ENCODE assay signal across 15 cellular contexts in the genomic region with DNA sequence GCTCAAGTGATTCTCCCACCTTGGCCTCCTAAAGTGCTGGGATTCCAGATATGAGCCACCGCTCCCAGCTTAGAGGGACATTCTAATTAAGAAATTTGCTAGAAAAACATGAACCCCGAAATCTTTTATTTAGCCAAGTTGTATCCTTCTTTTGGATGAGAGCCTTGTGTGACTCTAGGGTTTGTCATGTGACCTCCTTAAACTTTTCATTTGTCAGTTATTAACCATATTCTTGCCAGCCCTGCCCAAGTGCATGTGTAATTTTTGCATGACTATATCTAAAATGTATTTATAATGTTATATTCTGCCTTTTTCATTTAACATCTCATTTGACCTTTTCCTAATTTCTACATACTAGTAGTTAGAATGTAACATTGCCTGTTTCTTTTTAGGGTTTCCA. TPM values are rescaled to one million over a fixed set of nuclear protein-coding genes. Genes with fewer than 3 reads are reported as not detected.
DNase-seq lines count a peak whose midpoint lies in the region; ATAC-seq lines count a peak whose summit lies in the region.
"Had no signal": no experiment of that assay in that cellular context is flagged by ENCODE, and none has a peak within 500 bp of the region (broad histone marks: within the 10 kb centered on the region; RNA-seq: fewer than 3 reads in every experiment).

No MANE protein-coding gene starts in this region.

- H3K79me2 ChIP-seq in GM23248 (ENCODE audit: insufficient read depth): peaks cover 51% of the 10 kb centered on the region
- H3K79me2 ChIP-seq: parathyroid adenoma had no signal

- H3K27ac Mint-ChIP-seq in activated T-helper 1 cell treated with anti-CD3 and anti-CD28 coated beads, Interleukin-12 subunit alpha, Interleukin-12 subunit beta, Interleukin-2, Interleukin-4 antibody, amounts not matched to agents 30 ng/mL and 10 ng/mL and 1 ng/mL, durations not matched to agents 14 hours and 24 hours and 36 hours: peak overlapping the region; percentile 25

- no peak overlapping the region for H2BK12ac ChIP-seq in mesenchymal stem cell (ENCODE audit: low read length in 2 of 2)

- H4K91ac ChIP-seq in mesenchymal stem cell (ENCODE audit: low read length): no peak overlapping the region

- H3K4me1 ChIP-seq in BLaER1 (peaks cover 26% of the 10 kb centered on the region), GM23248 (ENCODE audit: insufficient read depth) (peaks cover 55% of the 10 kb centered on the region), mesenchymal stem cell (ENCODE audit: control insufficient read depth, insufficient read depth, low read depth, low read length) (peaks cover 4% of the 10 kb centered on the region), right cardiac atrium (ENCODE audit: control insufficient read depth, insufficient read depth, low read length) (peaks cover 2% of the 10 kb centered on the region)
- H3K4me1 ChIP-seq: parathyroid adenoma had no signal

- 63 to 79% methylated on average over 2 of the region's 2 CpGs for whole genome bisulfite sequencing in GM23248 (ENCODE audit: low coverage in 1 of 2, low lambda C conversion rate in 2 of 2, missing lambda C conversion rate in 2 of 2), 2 experiments
- WGBS in mesenchymal stem cell: 100% methylated on average over 2 of the region's 2 CpGs
- WGBS in right cardiac atrium: 76% methylated on average over 2 of the region's 2 CpGs

- H3K4me2 ChIP-seq in BLaER1 (peak overlapping the region; percentile 81), GM23248 (ENCODE audit: unreplicated experiment) (peak overlapping the region; percentile 78), mesenchymal stem cell (ENCODE audit: low read length, poor library complexity, severe bottlenecking) (no peak overlapping the region)

- H3K79me1 ChIP-seq in mesenchymal stem cell (replicated peaks; ENCODE audit: low read length, poor library complexity, severe bottlenecking): peaks cover 15% of the 10 kb centered on the region

- H3K4me1 Mint-ChIP-seq in activated T-helper 1 cell treated with anti-CD3 and anti-CD28 coated beads, Interleukin-12 subunit alpha, Interleukin-12 subunit beta, Interleukin-2, Interleukin-4 antibody, amounts not matched to agents 30 ng/mL and 10 ng/mL and 1 ng/mL, durations not matched to agents 14 hours and 24 hours and 36 hours (ENCODE audit: low read depth): peaks cover 48% of the 10 kb centered on the region

- DNase-seq in GM23248 (peak; percentile 54), mesenchymal stem cell (no peak), right cardiac atrium (no peak), DMS79 treated with DMSO at 0.1 percent for 48 hours (lab: John Stamatoyannopoulos, UW) (no peak), sciatic nerve (ENCODE audit: low spot score) (no peak)
- no peak for DNase-seq in activated T-helper 1 cell treated with anti-CD3 and anti-CD28 coated beads, Interleukin-12 subunit alpha, Interleukin-12 subunit beta, Interleukin-2, Interleukin-4 antibody, amounts not matched to agents 30 ng/mL and 10 ng/mL and 1 ng/mL, durations not matched to agents 14 hours and 24 hours and 36 hours (ENCODE audit: low spot score)
- DNase-seq: dorsolateral prefrontal cortex, left colon, NCI-H1417, NCI-H526, substantia nigra had no signal

- H3K9me3 ChIP-seq in BLaER1 (no peaks in the 10 kb centered on the region), GM23248 (ENCODE audit: low read depth) (no peaks in the 10 kb centered on the region), mesenchymal stem cell (ENCODE audit: control insufficient read depth, low read length) (no peaks in the 10 kb centered on the region), right cardiac atrium (ENCODE audit: control insufficient read depth, low read length) (no peaks in the 10 kb centered on the region)

- no peaks in the 10 kb centered on the region for H3K9me2 ChIP-seq in GM23248 (ENCODE audit: insufficient read depth)

- no peak overlapping the region for H3K18ac ChIP-seq in mesenchymal stem cell (ENCODE audit: low read depth in 1 of 2, low read length in 2 of 2)

- H4K20me1 ChIP-seq in BLaER1: no peaks in the 10 kb centered on the region
- no peaks in the 10 kb centered on the region for H4K20me1 ChIP-seq in GM23248 (ENCODE audit: insufficient read depth)

- H2AK5ac ChIP-seq in mesenchymal stem cell (ENCODE audit: low read length, severe bottlenecking): no peak overlapping the region

- peaks cover 43% of the 10 kb centered on the region for H3K36me3 Mint-ChIP-seq in activated T-helper 1 cell treated with anti-CD3 and anti-CD28 coated beads, Interleukin-12 subunit alpha, Interleukin-12 subunit beta, Interleukin-2, Interleukin-4 antibody, amounts not matched to agents 30 ng/mL and 10 ng/mL and 1 ng/mL, durations not matched to agents 14 hours and 24 hours and 36 hours (ENCODE audit: low read depth)

- no peak overlapping the region for H3K4ac ChIP-seq in mesenchymal stem cell (ENCODE audit: low read depth in 1 of 2, low read length in 2 of 2)

- H3K9ac ChIP-seq in BLaER1 (0 out of 2 replicates have a peak overlapping the region, but pooled peaks have one; percentile 40), GM23248 (peak overlapping the region; percentile 41; the same call in 1 of the 2 replicates), mesenchymal stem cell (ENCODE audit: low read length) (peak overlapping the region; percentile 70)
- H3K9ac ChIP-seq: parathyroid adenoma had no signal

- no peak overlapping the region for H3K14ac ChIP-seq in mesenchymal stem cell (ENCODE audit: low read length in 2 of 2)

- H3K9me3 Mint-ChIP-seq in activated T-helper 1 cell treated with anti-CD3 and anti-CD28 coated beads, Interleukin-12 subunit alpha, Interleukin-12 subunit beta, Interleukin-2, Interleukin-4 antibody, amounts not matched to agents 30 ng/mL and 10 ng/mL and 1 ng/mL, durations not matched to agents 14 hours and 24 hours and 36 hours: no peaks in the 10 kb centered on the region

- ATAC-seq in GM18909 (IDR thresholded peaks at IDR 0.05; ENCODE audit: poor library complexity, unreplicated experiment) (no peak), right cardiac atrium (no peak), sciatic nerve (no peak)
- ATAC-seq: left colon, Right ventricle myocardium inferior had no signal

- H3K23ac ChIP-seq in mesenchymal stem cell (ENCODE audit: low read length in 2 of 2): no peak overlapping the region

- H2BK5ac ChIP-seq in mesenchymal stem cell (ENCODE audit: low read depth, low read length, poor library complexity, severe bottlenecking): no peak overlapping the region

- H2BK120ac ChIP-seq in mesenchymal stem cell (ENCODE audit: low read depth, low read length): no peak overlapping the region

- H3K4me3 ChIP-seq in BLaER1: peak overlapping the region; percentile 84
- peak overlapping the region; percentile 77 for H3K4me3 ChIP-seq in GM23248
- peak overlapping the region in 1 of 2 experiments; percentile 99 for H3K4me3 ChIP-seq in mesenchymal stem cell (ENCODE audit: insufficient read depth in 1 of 2, low read depth in 1 of 2, low read length in 2 of 2)
- H3K4me3 ChIP-seq in right cardiac atrium (ENCODE audit: low read length): no peak overlapping the region

- no peak overlapping the region for H2BK15ac ChIP-seq in mesenchymal stem cell (ENCODE audit: low read depth, poor library complexity, severe bottlenecking)

- H4K8ac ChIP-seq in mesenchymal stem cell (ENCODE audit: low read length): no peak overlapping the region

- H3K27me3 Mint-ChIP-seq in activated T-helper 1 cell treated with anti-CD3 and anti-CD28 coated beads, Interleukin-12 subunit alpha, Interleukin-12 subunit beta, Interleukin-2, Interleukin-4 antibody, amounts not matched to agents 30 ng/mL and 10 ng/mL and 1 ng/mL, durations not matched to agents 14 hours and 24 hours and 36 hours (ENCODE audit: insufficient read depth): peaks cover 5% of the 10 kb centered on the region

- peaks cover 40% of the 10 kb centered on the region for H3K36me3 ChIP-seq in BLaER1
- peaks cover 37% of the 10 kb centered on the region for H3K36me3 ChIP-seq in GM23248 (ENCODE audit: low read depth)
- H3K36me3 ChIP-seq in mesenchymal stem cell (ENCODE audit: control insufficient read depth in 1 of 2, insufficient read depth in 2 of 2, low read depth in 1 of 2, low read length in 2 of 2): peaks cover 6 to 47% of the 10 kb centered on the region in 2 experiments

- intact Hi-C loops in activated T-helper 1 cell treated with anti-CD3 and anti-CD28 coated beads, Interleukin-12 subunit alpha, Interleukin-12 subunit beta, Interleukin-2, Interleukin-4 antibody, amounts not matched to agents 30 ng/mL and 10 ng/mL and 1 ng/mL, durations not matched to agents 14 hours and 24 hours and 36 hours (cut with micrococcal nuclease): no loop called here
- intact Hi-C loops in right cardiac atrium (cut with DNase I): loop anchor here in 1 of 4 donors (10.0 kb wide), 1 partner anchor 245 kb away; a partner anchor contains a TSS
- intact Hi-C loops in sciatic nerve (cut with DNase I): no loop called here

- in situ Hi-C loops in GM23248 (cut with MboI): no loop called here

- H3F3A ChIP-seq in GM23248 (ENCODE audit: insufficient read depth): peaks cover 46% of the 10 kb centered on the region

- H2AFZ ChIP-seq in GM23248 (no peak overlapping the region), mesenchymal stem cell (ENCODE audit: low read depth, low read length) (no peak overlapping the region)
- H2AFZ ChIP-seq: parathyroid adenoma had no signal

- peak overlapping the region; percentile 86 for H3K4me3 Mint-ChIP-seq in activated T-helper 1 cell treated with anti-CD3 and anti-CD28 coated beads, Interleukin-12 subunit alpha, Interleukin-12 subunit beta, Interleukin-2, Interleukin-4 antibody, amounts not matched to agents 30 ng/mL and 10 ng/mL and 1 ng/mL, durations not matched to agents 14 hours and 24 hours and 36 hours

- H3K27me3 ChIP-seq in BLaER1: no peaks in the 10 kb centered on the region
- H3K27me3 ChIP-seq in GM23248 (replicated peaks; ENCODE audit: insufficient read depth): no peaks in the 10 kb centered on the region
- H3K27me3 ChIP-seq in mesenchymal stem cell (ENCODE audit: control insufficient read depth in 1 of 2, insufficient read depth in 1 of 2, low read length in 2 of 2): no peaks in the 10 kb centered on the region
- no peaks in the 10 kb centered on the region for H3K27me3 ChIP-seq in right cardiac atrium (ENCODE audit: control insufficient read depth, insufficient read depth)

- H3K27ac ChIP-seq in BLaER1 (no peak overlapping the region), GM23248 (peak overlapping the region; percentile 63), mesenchymal stem cell (ENCODE audit: low read length, poor library complexity, severe bottlenecking) (no peak overlapping the region), right cardiac atrium (ENCODE audit: low read length) (no peak overlapping the region)
- H3K27ac ChIP-seq: dorsolateral prefrontal cortex, parathyroid adenoma had no signal

RNA-seq across cellular contexts. Expression of a gene that starts 1.9 kb away (rescaled TPM):
- 12.2 and 16.8 TPM in 2 replicates for total RNA-seq in GM23248 (2014; rRNA removed; shearing (Covaris generic))
- polyA plus RNA-seq in GM23248 (2016; fragmentation: Nextera tagmentation; extraction: Ambion mirVana) (9.5 TPM in 2 replicates), right cardiac atrium (1.2 TPM)
- total RNA-seq in activated T-helper 1 cell treated with anti-CD3 and anti-CD28 coated beads, Interleukin-12 subunit alpha, Interleukin-12 subunit beta, Interleukin-2, Interleukin-4 antibody, amounts not matched to agents 30 ng/mL and 10 ng/mL and 1 ng/mL, durations not matched to agents 14 hours and 24 hours and 36 hours: 17.7 and 18.3 TPM in 2 replicates
- 3.3 TPM for polyA plus RNA-seq in mesenchymal stem cell (2013, experiment 1 of 2)
- 3.3 TPM for polyA plus RNA-seq in mesenchymal stem cell (2013, experiment 2 of 2)
- total RNA-seq in right cardiac atrium (1 to 10 TPM; 2.3 to 3.1 (median 3.0) TPM), sciatic nerve (7.7 TPM)

RNA-seq across cellular contexts. Expression of a gene that starts 23.8 kb away (rescaled TPM):
- 1.3 and 1.6 TPM in 2 replicates for total RNA-seq in GM23248 (2014; rRNA removed; shearing (Covaris generic))
- polyA plus RNA-seq in GM23248 (2016; fragmentation: Nextera tagmentation; extraction: Ambion mirVana) (0.84 and 0.86 TPM in 2 replicates), right cardiac atrium (22.6 TPM)
- 0.16 and 0.17 TPM in 2 replicates for total RNA-seq in activated T-helper 1 cell treated with anti-CD3 and anti-CD28 coated beads, Interleukin-12 subunit alpha, Interleukin-12 subunit beta, Interleukin-2, Interleukin-4 antibody, amounts not matched to agents 30 ng/mL and 10 ng/mL and 1 ng/mL, durations not matched to agents 14 hours and 24 hours and 36 hours
- polyA plus RNA-seq in mesenchymal stem cell (2013, experiment 1 of 2): 0.69 TPM
- 0.64 TPM for polyA plus RNA-seq in mesenchymal stem cell (2013, experiment 2 of 2)
- total RNA-seq in right cardiac atrium (10 to 100 TPM; 27.7 to 45.4 (median 36.4) TPM), sciatic nerve (1.8 TPM)

RNA-seq across cellular contexts. Expression of a gene that starts 45.4 kb away (rescaled TPM):
- total RNA-seq in GM23248 (2014; rRNA removed; shearing (Covaris generic)): 2.1 and 2.3 TPM in 2 replicates
- polyA plus RNA-seq in GM23248 (2016; fragmentation: Nextera tagmentation; extraction: Ambion mirVana) (1.4 and 1.5 TPM in 2 replicates), right cardiac atrium (1.4 TPM)
- 2.9 and 3.2 TPM in 2 replicates for total RNA-seq in activated T-helper 1 cell treated with anti-CD3 and anti-CD28 coated beads, Interleukin-12 subunit alpha, Interleukin-12 subunit beta, Interleukin-2, Interleukin-4 antibody, amounts not matched to agents 30 ng/mL and 10 ng/mL and 1 ng/mL, durations not matched to agents 14 hours and 24 hours and 36 hours
- polyA plus RNA-seq in mesenchymal stem cell (2013, experiment 1 of 2): 0.95 TPM
- polyA plus RNA-seq in mesenchymal stem cell (2013, experiment 2 of 2): 0.96 TPM
- total RNA-seq in right cardiac atrium (1 to 10 TPM; 1.9 to 3.3 (median 2.8) TPM), sciatic nerve (1.5 TPM)

Comparison
In these comparisons a context has a peak if more than half of its experiments do, and no peak if none do; other contexts are left out.
1. RNA of a gene that starts 23.8 kb away (total RNA-seq): 27.7 to 45.4 TPM in right cardiac atrium; 1.8 TPM in sciatic nerve (single experiment), 1.3 to 1.6 TPM in GM23248 and 0.16 to 0.17 TPM in activated T-helper 1 cell treated with anti-CD3 and anti-CD28 coated beads, Interleukin-12 subunit alpha, Interleukin-12 subunit beta, Interleukin-2, Interleukin-4 antibody, amounts not matched to agents 30 ng/mL and 10 ng/mL and 1 ng/mL, durations not matched to agents 14 hours and 24 hours and 36 hours; every median in the first group is over 10 times any median in the second.
2. Peak in every context shown above with its lines, with median percentiles within 50 percentile points of each other: H3K9ac ChIP-seq.